Comparison of ENCODE assay signal across 28 cellular contexts in genomic region chrX:140317462-140317861, GRCh38.
"Had no signal": no experiment of that assay in that cellular context is flagged by ENCODE, and none has a peak within 500 bp of the region (broad histone marks: within the 10 kb centered on the region; RNA-seq: fewer than 3 reads in every experiment).

No MANE protein-coding gene starts in this region.

- H3K4me2 ChIP-seq: SK-N-SH had no signal

- H3K9me3 ChIP-seq: MG63, SK-N-SH had no signal

- H3K36me3 Mint-ChIP-seq: activated naive CD8-positive, alpha-beta T cell had no signal

- ATAC-seq: activated CD8-positive, alpha-beta T cell treated with anti-CD3 and anti-CD28 coated beads, Interleukin-2, amount 10 ng/mL, durations not matched to agents 7 days and 5 days; Panc1; Right ventricle myocardium inferior had no signal

- H3K27me3 ChIP-seq: brain microvascular endothelial cell, cardiac muscle cell, MG63 had no signal

- DNase-seq: activated CD4-positive, alpha-beta T cell treated with anti-CD3 and anti-CD28 coated beads for 48 hours; activated CD4-positive, alpha-beta T cell treated with anti-CD3 and anti-CD28 coated beads, Interleukin-2, amount 50 U/mL, for 4 hours; activated CD4-positive, CD25-positive, alpha-beta regulatory T cell treated with anti-CD3 and anti-CD28 coated beads, Interleukin-2, amount 50 U/mL, for 72 hours; activated CD8-positive, alpha-beta memory T cell treated with anti-CD3 and anti-CD28 coated beads, Interleukin-2, amount 50 U/mL, for 48 hours; activated CD8-positive, alpha-beta T cell treated with anti-CD3 and anti-CD28 coated beads, Interleukin-2, amount 10 ng/mL, durations not matched to agents 7 days and 5 days; activated effector memory CD4-positive, alpha-beta T cell treated with Interleukin-2 at 50 U/mL for 16 hours; activated naive CD4-positive, alpha-beta T cell; activated T-cell treated with anti-CD3 and anti-CD28 coated beads, Interleukin-2, amount 50 U/mL, for 1 hour; amygdala; brain microvascular endothelial cell; MG63; MV-4-11; NCI-H1105; NCI-H1436; NCI-H187; NCI-H2081; NCI-H510A treated with DMSO at 0.1 percent for 48 hours; NCI-H69; NK-92 treated with Interleukin-12 subunit alpha and Interleukin-12 subunit beta, amount 100 ng/mL, for 24 hours; OCI-M1; RPMI8226; SK-N-SH; SW 1271 had no signal

- H3K9ac ChIP-seq: SK-N-SH had no signal

- H3K27ac Mint-ChIP-seq: activated CD8-positive, alpha-beta T cell treated with anti-CD3 and anti-CD28 coated beads, Interleukin-2, amount 10 ng/mL, durations not matched to agents 7 days and 5 days; activated naive CD8-positive, alpha-beta T cell; T-helper 2 cell treated with Interferon-gamma antibody and Interleukin-4, amounts not matched to agents 5 μg/mL and 100 μg/mL, for 36 hours had no signal

- H3K36me3 ChIP-seq: brain microvascular endothelial cell, cardiac muscle cell, MG63 had no signal

- H3K4me3 Mint-ChIP-seq: activated CD8-positive, alpha-beta T cell treated with anti-CD3 and anti-CD28 coated beads, Interleukin-2, amount 10 ng/mL, durations not matched to agents 7 days and 5 days; activated naive CD8-positive, alpha-beta T cell; T-helper 2 cell treated with Interferon-gamma antibody and Interleukin-4, amounts not matched to agents 5 μg/mL and 100 μg/mL, for 36 hours had no signal

- H3K27me3 Mint-ChIP-seq: activated naive CD8-positive, alpha-beta T cell had no signal

- H3K4me3 ChIP-seq: cardiac muscle cell, MG63 had no signal

- H3K27ac ChIP-seq: brain microvascular endothelial cell, cardiac muscle cell had no signal
